In genomic region chr19:754530-754929, GRCh38 we compare ENCODE assay signal across 32 cellular contexts. TPM values are rescaled to one million over a fixed set of nuclear protein-coding genes. Genes with fewer than 3 reads are reported as not detected.
"Had no signal": no experiment of that assay in that cellular context is flagged by ENCODE, and none has a peak within 500 bp of the region (broad histone marks: within the 10 kb centered on the region; RNA-seq: fewer than 3 reads in every experiment).

No MANE protein-coding gene starts in this region.

- FAIRE-seq: colon, keratinocyte, TTC549, urothelium cell line had no signal

- H3K4me1 ChIP-seq: breast epithelium, heart left ventricle, right atrium auricular region had no signal

- H3K4me3 Mint-ChIP-seq: activated naive CD8-positive, alpha-beta T cell treated with anti-CD3 and anti-CD28 coated beads for 36 hours; activated T-cell treated with anti-CD3 and anti-CD28 coated beads, Interleukin-2, amount 50 U/mL, for 4 hours; central memory CD8-positive, alpha-beta T cell; endodermal cell; memory B cell; naive B cell; neural crest cell; stimulated activated effector memory CD8-positive, alpha-beta T cell treated with anti-CD3 and anti-CD28 coated beads, Interleukin-12 subunit alpha, Interleukin-12 subunit beta, amount 100 ng/mL, for 72 hours; T-cell had no signal

- H3K4me3 ChIP-seq: breast epithelium, dorsolateral prefrontal cortex, heart left ventricle, right atrium auricular region, skin epidermis, stomach, suprapubic skin, tibial nerve had no signal

- H3K27me3 Mint-ChIP-seq: central memory CD8-positive, alpha-beta T cell; T-cell had no signal

- H3K36me3 Mint-ChIP-seq: activated naive CD8-positive, alpha-beta T cell treated with anti-CD3 and anti-CD28 coated beads for 36 hours; naive B cell; stimulated activated effector memory CD8-positive, alpha-beta T cell treated with anti-CD3 and anti-CD28 coated beads, Interleukin-12 subunit alpha, Interleukin-12 subunit beta, amount 100 ng/mL, for 72 hours; T-cell had no signal

- H3K27me3 ChIP-seq: breast epithelium, dorsolateral prefrontal cortex, right atrium auricular region, suprapubic skin, tibial nerve had no signal

- DNase-seq: activated CD4-positive, alpha-beta T cell treated with anti-CD3 and anti-CD28 coated beads for 1 hour; activated CD8-positive, alpha-beta memory T cell treated with anti-CD3 and anti-CD28 coated beads, Interleukin-2, amount 50 U/mL, for 48 hours; activated naive CD4-positive, alpha-beta T cell treated with Interleukin-2 at 50 U/mL for 16 hours; activated naive CD8-positive, alpha-beta T cell treated with anti-CD3 and anti-CD28 coated beads for 36 hours; activated T-cell treated with anti-CD3 and anti-CD28 coated beads, Interleukin-2, amount 50 U/mL, for 4 hours; dorsolateral prefrontal cortex; endodermal cell; heart left ventricle; naive B cell; stimulated activated CD4-positive, alpha-beta T cell treated with anti-CD3 and anti-CD28 coated beads, Interleukin-2, amount 100 ng/mL, for 24 hours; stomach; T-cell; WERI-Rb-1 had no signal

- H3K9me3 Mint-ChIP-seq: activated T-cell treated with anti-CD3 and anti-CD28 coated beads, Interleukin-2, amount 50 U/mL, for 4 hours; central memory CD8-positive, alpha-beta T cell; stimulated activated effector memory CD8-positive, alpha-beta T cell treated with anti-CD3 and anti-CD28 coated beads, Interleukin-12 subunit alpha, Interleukin-12 subunit beta, amount 100 ng/mL, for 72 hours had no signal

- H3K4me1 Mint-ChIP-seq: activated naive CD8-positive, alpha-beta T cell treated with anti-CD3 and anti-CD28 coated beads for 36 hours; central memory CD8-positive, alpha-beta T cell; endodermal cell; memory B cell; naive B cell; stimulated activated effector memory CD8-positive, alpha-beta T cell treated with anti-CD3 and anti-CD28 coated beads, Interleukin-12 subunit alpha, Interleukin-12 subunit beta, amount 100 ng/mL, for 72 hours; T-cell had no signal

- H3K27ac ChIP-seq: breast epithelium, dorsolateral prefrontal cortex, heart left ventricle, right atrium auricular region, skin epidermis, suprapubic skin, WERI-Rb-1 had no signal

- ATAC-seq: activated T-cell treated with anti-CD3 and anti-CD28 coated beads, Interleukin-2, amount 50 U/mL, for 4 hours; heart left ventricle; stimulated activated effector memory CD8-positive, alpha-beta T cell treated with anti-CD3 and anti-CD28 coated beads, Interleukin-12 subunit alpha, Interleukin-12 subunit beta, amount 100 ng/mL, for 72 hours; T-cell had no signal

- H3K9me3 ChIP-seq: suprapubic skin had no signal

- H3K36me3 ChIP-seq: breast epithelium, heart left ventricle, right atrium auricular region, suprapubic skin, tibial nerve, WERI-Rb-1 had no signal

- H3K27ac Mint-ChIP-seq: activated naive CD8-positive, alpha-beta T cell treated with anti-CD3 and anti-CD28 coated beads for 36 hours; activated T-helper 2 cell treated with anti-CD3 and anti-CD28 coated beads, Interferon-gamma antibody, Interleukin-2, Interleukin-4, amounts not matched to agents 10 μg/mL and 5 μg/mL and 100 μg/mL, durations not matched to agents 14 hours and 24 hours and 36 hours; endodermal cell; memory B cell; progenitor cell of endocrine pancreas; stimulated activated effector memory CD8-positive, alpha-beta T cell treated with anti-CD3 and anti-CD28 coated beads, Interleukin-12 subunit alpha, Interleukin-12 subunit beta, amount 100 ng/mL, for 72 hours; T-cell had no signal

RNA-seq across cellular contexts. Expression of gene MISP, which starts 3.6 kb away (rescaled TPM):
- total RNA-seq: activated CD8-positive, alpha-beta memory T cell treated with anti-CD3 and anti-CD28 coated beads for 36 hours; activated T-helper 2 cell treated with anti-CD3 and anti-CD28 coated beads, Interferon-gamma antibody, Interleukin-2, Interleukin-4, amounts not matched to agents 10 μg/mL and 5 μg/mL and 100 μg/mL, durations not matched to agents 14 hours and 24 hours and 36 hours; mononuclear cell; neural crest cell had no signal

RNA-seq across cellular contexts. Expression of gene PALM, which starts 45.8 kb away (rescaled TPM):
- total RNA-seq: activated naive CD8-positive, alpha-beta T cell treated with anti-CD3 and anti-CD28 coated beads for 36 hours; activated T-helper 2 cell treated with anti-CD3 and anti-CD28 coated beads, Interferon-gamma antibody, Interleukin-2, Interleukin-4, amounts not matched to agents 10 μg/mL and 5 μg/mL and 100 μg/mL, durations not matched to agents 14 hours and 24 hours and 36 hours; mononuclear cell had no signal
- polyA plus RNA-seq: keratinocyte had no signal

RNA-seq across cellular contexts. Expression of gene PRSS57, which starts 59.3 kb away (rescaled TPM):
- total RNA-seq: activated CD8-positive, alpha-beta memory T cell treated with anti-CD3 and anti-CD28 coated beads for 36 hours; activated naive CD8-positive, alpha-beta T cell treated with anti-CD3 and anti-CD28 coated beads for 36 hours; activated T-helper 2 cell treated with anti-CD3 and anti-CD28 coated beads, Interferon-gamma antibody, Interleukin-2, Interleukin-4, amounts not matched to agents 10 μg/mL and 5 μg/mL and 100 μg/mL, durations not matched to agents 14 hours and 24 hours and 36 hours; breast epithelium; endodermal cell; fibroblast of villous mesenchyme; heart left ventricle; left colon; neural crest cell; progenitor cell of endocrine pancreas; right atrium auricular region; stomach; suprapubic skin; tibial nerve had no signal
- polyA plus RNA-seq: heart left ventricle, keratinocyte, stomach had no signal
